Comparison of ENCODE assay signal across 8 cellular contexts in genomic region chr14:102593841-102594170, GRCh38. TPM values are rescaled to one million over a fixed set of nuclear protein-coding genes. Genes with fewer than 3 reads are reported as not detected.
DNase-seq lines count a peak whose midpoint lies in the region; ATAC-seq and TF ChIP-seq lines count a peak whose summit lies in the region.

No MANE protein-coding gene starts in this region.

- peak overlapping the region; percentile 98 for H3K27ac ChIP-seq in cardiac muscle cell
- no peak overlapping the region for H3K27ac ChIP-seq in iPS-20b (ENCODE audit: low read length)
- peak overlapping the region; percentile 97 for H3K27ac ChIP-seq in suprapubic skin

- H3K27me3 Mint-ChIP-seq in activated CD8-positive, alpha-beta T cell treated with anti-CD3 and anti-CD28 coated beads, Interleukin-2, amount 10 ng/mL, durations not matched to agents 7 days and 5 days (ENCODE audit: low read depth): no peaks in the 10 kb centered on the region

- DNase-seq in cardiac muscle cell (ENCODE audit: low read depth in 1 of 2, low spot score in 1 of 2) (no peak), Right ventricle myocardium inferior (ENCODE audit: missing footprints) (no peak), suprapubic skin (ENCODE audit: low spot score in 2 of 2) (no peak), NCI-H1092 treated with DMSO at 0.1 percent for 48 hours (lab: John Stamatoyannopoulos, UW) (no peak), NCI-H128 (lab: John Stamatoyannopoulos, UW; ENCODE audit: unreplicated experiment) (no peak)
- no peak for DNase-seq in activated CD8-positive, alpha-beta T cell treated with anti-CD3 and anti-CD28 coated beads, Interleukin-2, amount 10 ng/mL, durations not matched to agents 7 days and 5 days

- 4% methylated on average over 6 of the region's 6 CpGs for WGBS in suprapubic skin

- H3K4me1 ChIP-seq in cardiac muscle cell (ENCODE audit: low read depth) (peaks cover 22% of the 10 kb centered on the region), iPS-20b (ENCODE audit: insufficient read depth, low read length) (peaks cover 10% of the 10 kb centered on the region), suprapubic skin (peaks cover 30% of the 10 kb centered on the region)

- POLR2A ChIA-PET in activated CD8-positive, alpha-beta T cell treated with anti-CD3 and anti-CD28 coated beads, Interleukin-2, amount 10 ng/mL, durations not matched to agents 7 days and 5 days (lab: Charles Lee): interaction anchor here (0.6 to 0.7 kb wide), 2 partner anchors 229 to 784 kb away, joined by 3 read pairs; no protein-coding TSS in a partner anchor

- no peak for TF ChIP-seq EP300 in suprapubic skin (IDR thresholded peaks at IDR 0.05)

- CTCF ChIA-PET in activated CD8-positive, alpha-beta T cell treated with anti-CD3 and anti-CD28 coated beads, Interleukin-2, amount 10 ng/mL, durations not matched to agents 7 days and 5 days (lab: Charles Lee): interaction anchor here (0.7 to 3.4 kb wide), 24 partner anchors 10 to 783 kb away, joined by 3 to 40 read pairs (median 5); no protein-coding TSS in a partner anchor

- peaks cover 15% of the 10 kb centered on the region for H3K36me3 Mint-ChIP-seq in activated CD8-positive, alpha-beta T cell treated with anti-CD3 and anti-CD28 coated beads, Interleukin-2, amount 10 ng/mL, durations not matched to agents 7 days and 5 days (ENCODE audit: low read depth)

- peak overlapping the region; percentile 59; the same call in 1 of the 2 replicates for H3K9ac ChIP-seq in iPS-20b (ENCODE audit: low read depth, low read length)

- peaks cover 27% of the 10 kb centered on the region for H3K4me1 Mint-ChIP-seq in activated CD8-positive, alpha-beta T cell treated with anti-CD3 and anti-CD28 coated beads, Interleukin-2, amount 10 ng/mL, durations not matched to agents 7 days and 5 days (ENCODE audit: low read depth)

- H3K9me3 Mint-ChIP-seq in activated CD8-positive, alpha-beta T cell treated with anti-CD3 and anti-CD28 coated beads, Interleukin-2, amount 10 ng/mL, durations not matched to agents 7 days and 5 days (ENCODE audit: insufficient read depth): no peaks in the 10 kb centered on the region

- H3K27ac Mint-ChIP-seq in activated CD8-positive, alpha-beta T cell treated with anti-CD3 and anti-CD28 coated beads, Interleukin-2, amount 10 ng/mL, durations not matched to agents 7 days and 5 days: peak overlapping the region; percentile 83

- TF ChIP-seq CTCF in cardiac muscle cell (IDR thresholded peaks at IDR 0.05; ENCODE audit: low read depth, low read length) (no peak), suprapubic skin (IDR thresholded peaks at IDR 0.05) (no peak)

- H3K4me3 Mint-ChIP-seq in activated CD8-positive, alpha-beta T cell treated with anti-CD3 and anti-CD28 coated beads, Interleukin-2, amount 10 ng/mL, durations not matched to agents 7 days and 5 days: peak overlapping the region; percentile 92

- no peaks in the 10 kb centered on the region for H3K9me3 ChIP-seq in cardiac muscle cell (ENCODE audit: low read depth)
- H3K9me3 ChIP-seq in iPS-20b (ENCODE audit: insufficient read depth, low read depth, low read length): no peaks in the 10 kb centered on the region
- no peaks in the 10 kb centered on the region for H3K9me3 ChIP-seq in suprapubic skin

- intact Hi-C loops in Right ventricle myocardium inferior (cut with DNase I): loop anchor here (1.0 to 10.0 kb wide), 4 partner anchors 70 to 229 kb away; partner anchors contain the start of genes CINP and TECPR2

- no peak for ATAC-seq in Right ventricle myocardium inferior
- ATAC-seq in activated CD8-positive, alpha-beta T cell treated with anti-CD3 and anti-CD28 coated beads, Interleukin-2, amount 10 ng/mL, durations not matched to agents 7 days and 5 days: no peak
- ATAC-seq in HG03520 (IDR thresholded peaks at IDR 0.05; ENCODE audit: unreplicated experiment): no peak

- H3K27me3 ChIP-seq in cardiac muscle cell: no peaks in the 10 kb centered on the region
- no peaks in the 10 kb centered on the region for H3K27me3 ChIP-seq in iPS-20b (ENCODE audit: insufficient read depth, low read length)
- H3K27me3 ChIP-seq in suprapubic skin: no peaks in the 10 kb centered on the region

- H3K36me3 ChIP-seq in cardiac muscle cell (no peaks in the 10 kb centered on the region), iPS-20b (ENCODE audit: insufficient read depth, low read depth, low read length) (peaks cover 6% of the 10 kb centered on the region; the same call in 1 of the 2 replicates), suprapubic skin (no peaks in the 10 kb centered on the region)

- no peak for TF ChIP-seq POLR2A in suprapubic skin (IDR thresholded peaks at IDR 0.05)

- H3K4me3 ChIP-seq in cardiac muscle cell: peak overlapping the region; percentile 100
- H3K4me3 ChIP-seq in iPS-20b (ENCODE audit: low read length): peak overlapping the region; percentile 68
- peak overlapping the region; percentile 86 for H3K4me3 ChIP-seq in suprapubic skin

RNA-seq across cellular contexts. Expression of gene RCOR1, which starts 1.4 kb away (rescaled TPM):
- total RNA-seq in cardiac muscle cell (11.8 and 17.0 TPM in 2 replicates), Right ventricle myocardium inferior (11.9 TPM), suprapubic skin (10 to 100 TPM; 20.6 to 27.7 (median 24.8) TPM)
- 5.3 and 8.9 TPM in 2 replicates for polyA plus RNA-seq in cardiac muscle cell
- 10 to 100 TPM; 22.4 to 24.7 TPM for total RNA-seq in activated CD8-positive, alpha-beta T cell treated with anti-CD3 and anti-CD28 coated beads, Interleukin-2, amount 10 ng/mL, durations not matched to agents 7 days and 5 days
